In the genomic region with DNA sequence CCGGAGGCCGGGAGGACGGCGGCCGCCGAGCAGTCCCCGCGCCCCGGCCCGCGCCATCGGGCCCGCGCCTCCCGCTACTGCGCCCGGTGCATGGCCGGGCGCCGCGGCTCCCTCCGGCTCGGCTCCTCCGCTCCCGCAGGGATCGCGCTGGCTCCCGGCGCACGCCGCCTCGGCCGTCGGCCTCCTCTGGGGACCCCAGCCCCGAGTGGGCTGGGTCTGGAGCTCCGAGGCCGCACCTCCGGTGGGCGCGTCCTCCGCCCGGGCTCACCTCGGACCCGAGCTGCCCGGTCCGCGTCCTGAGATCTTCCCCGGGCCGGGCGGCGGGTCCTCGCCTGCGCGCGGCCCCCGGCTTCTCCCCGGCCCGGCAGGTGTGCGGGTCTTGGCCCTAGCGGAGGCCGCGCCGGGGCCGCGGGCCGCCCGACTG, we compare ENCODE assay signal across 13 cellular contexts. TPM values are rescaled to one million over a fixed set of nuclear protein-coding genes. Genes with fewer than 3 reads are reported as not detected.
DNase-seq lines count a peak whose midpoint lies in the region; ATAC-seq and TF ChIP-seq lines count a peak whose summit lies in the region.
"Had no signal": no experiment of that assay in that cellular context is flagged by ENCODE, and none has a peak within 500 bp of the region (broad histone marks: within the 10 kb centered on the region; RNA-seq: fewer than 3 reads in every experiment).

No MANE protein-coding gene starts in this region.

- intact Hi-C loops in A673 (cut with micrococcal nuclease; ENCODE audit: unreplicated experiment): no loop called here

- peaks cover 42% of the 10 kb centered on the region for H3K27me3 ChIP-seq in A673 (replicated peaks; ENCODE audit: insufficient read depth, low read depth, low read length, poor library complexity)
- H3K27me3 ChIP-seq in mucosa of rectum (ENCODE audit: control insufficient read depth in 2 of 2, insufficient read depth in 2 of 2, low read length in 2 of 2): peaks cover 52 to 59% of the 10 kb centered on the region in 2 donors

- TF ChIP-seq CTCF in A673 (conservative IDR thresholded peaks at IDR 0.05; ENCODE audit: low read depth, low read length) (no peak), GM20000 (IDR thresholded peaks at IDR 0.05; ENCODE audit: extremely low read depth, missing control alignments) (no peak), GM13977 (IDR thresholded peaks at IDR 0.05; ENCODE audit: extremely low read depth, insufficient read depth, missing control alignments) (no peak)

- H3K4me3 Mint-ChIP-seq in activated T-helper 17 cell treated with anti-CD3 and anti-CD28 coated beads, Interleukin-2, amount 50 U/mL, for 72 hours: no peak overlapping the region

- peaks cover 24% of the 10 kb centered on the region for H3K27me3 Mint-ChIP-seq in activated T-helper 17 cell treated with anti-CD3 and anti-CD28 coated beads, Interleukin-2, amount 50 U/mL, for 72 hours

- no TSS peak for BruUV-seq in A673 (replicated peaks; lab: Mats Ljungman, UMichigan)

- no peaks in the 10 kb centered on the region for H3K9me3 Mint-ChIP-seq in activated T-helper 17 cell treated with anti-CD3 and anti-CD28 coated beads, Interleukin-2, amount 50 U/mL, for 72 hours
- H3K9me3 Mint-ChIP-seq: activated CD4-positive, alpha-beta T cell treated with anti-CD3 and anti-CD28 coated beads, Interleukin-2, amount 10 ng/mL, durations not matched to agents 7 days and 5 days had no signal

- no peak overlapping the region for H3K27ac Mint-ChIP-seq in activated T-helper 17 cell treated with anti-CD3 and anti-CD28 coated beads, Interleukin-2, amount 50 U/mL, for 72 hours
- H3K27ac Mint-ChIP-seq: activated CD4-positive, alpha-beta T cell treated with anti-CD3 and anti-CD28 coated beads, Interleukin-2, amount 10 ng/mL, durations not matched to agents 7 days and 5 days had no signal

- POLR2A ChIA-PET in A673 (lab: Charles Lee; ENCODE audit: low non-redundant PET): interaction anchor here (0.6 kb wide), 1 partner anchor 11 kb away, joined by 9 read pairs; no protein-coding TSS in a partner anchor

- H3K4me3 ChIP-seq in A673 (ENCODE audit: low read depth, low read length, poor library complexity, severe bottlenecking): peak overlapping the region; percentile 52
- peak overlapping the region; percentile 16 to 26 for H3K4me3 ChIP-seq in mucosa of rectum (ENCODE audit: low read length in 2 of 2)

- ATAC-seq in activated T-helper 17 cell treated with anti-CD3 and anti-CD28 coated beads, Interleukin-2, amount 50 U/mL, for 72 hours (replicated peaks): peak; percentile 13

- H3K9ac ChIP-seq in mucosa of rectum (ENCODE audit: low read depth in 1 of 2, low read length in 2 of 2): no peak overlapping the region

- peaks cover 42% of the 10 kb centered on the region for H3K4me1 ChIP-seq in A673 (ENCODE audit: insufficient read depth, low read length, poor library complexity, severe bottlenecking)
- H3K4me1 ChIP-seq in mucosa of rectum (ENCODE audit: control insufficient read depth in 2 of 2, insufficient read depth in 2 of 2, low read length in 2 of 2): peaks cover 17 to 31% of the 10 kb centered on the region in 2 donors

- DNase-seq in A673 (ENCODE audit: low spot score) (no peak), GM20000 (ENCODE audit: low spot score) (peak; percentile 63), cerebellum (ENCODE audit: low spot score) (no peak), dermis blood vessel endothelial cell (no peak), GM13977 (ENCODE audit: low spot score) (no peak)
- no peak for DNase-seq in activated effector memory CD4-positive, alpha-beta T cell treated with anti-CD3 and anti-CD28 coated beads, Interleukin-2, amount 50 U/mL, for 16 hours
- DNase-seq: OCI-M1 had no signal

- H3K27ac ChIP-seq in A673 (ENCODE audit: low read depth, low read length, poor library complexity, severe bottlenecking) (no peak overlapping the region), mucosa of rectum (ENCODE audit: low read depth in 2 of 2, low read length in 2 of 2) (no peak overlapping the region)
- H3K27ac ChIP-seq: uterus had no signal

- peaks cover 17% of the 10 kb centered on the region for H3K36me3 Mint-ChIP-seq in activated T-helper 17 cell treated with anti-CD3 and anti-CD28 coated beads, Interleukin-2, amount 50 U/mL, for 72 hours (ENCODE audit: low read depth)

- no peaks in the 10 kb centered on the region for H3K4me1 Mint-ChIP-seq in activated T-helper 17 cell treated with anti-CD3 and anti-CD28 coated beads, Interleukin-2, amount 50 U/mL, for 72 hours

- H3K9me3 ChIP-seq in A673 (ENCODE audit: low read depth, low read length, poor library complexity, severe bottlenecking) (no peaks in the 10 kb centered on the region), mucosa of rectum (ENCODE audit: control insufficient read depth in 2 of 2, low read length in 2 of 2) (no peaks in the 10 kb centered on the region)
- H3K9me3 ChIP-seq: uterus had no signal

- no peaks in the 10 kb centered on the region for H3K36me3 ChIP-seq in A673 (ENCODE audit: insufficient read depth, low read length, poor library complexity, severe bottlenecking)
- H3K36me3 ChIP-seq in mucosa of rectum (ENCODE audit: control insufficient read depth in 2 of 2, insufficient read depth in 2 of 2, low read length in 2 of 2): no peaks in the 10 kb centered on the region
- H3K36me3 ChIP-seq: uterus had no signal

- CTCF ChIA-PET in A673 (lab: Charles Lee): interaction anchor here (0.7 kb wide), 1 partner anchor 529 kb away, joined by 6 read pairs; no protein-coding TSS in a partner anchor

- in situ Hi-C loops in GM13977 (cut with MboI; ENCODE audit: low pct_unique_long_range_greater_than_20kb, low sequenced_read_pairs, unreplicated experiment): no loop called here

RNA-seq across cellular contexts. Expression of a gene that starts 0.3 kb away (rescaled TPM):
- total RNA-seq in A673 (2021): 1.4 and 1.8 TPM in 2 replicates
- 1 to 10 TPM in 1 of 2 donors, not detected in 1; 2.8 TPM for total RNA-seq in activated T-helper 17 cell treated with anti-CD3 and anti-CD28 coated beads, Interleukin-2, amount 50 U/mL, for 72 hours
- total RNA-seq in cerebellum: 0.27 TPM
- total RNA-seq in dermis blood vessel endothelial cell: not detected in 2 replicates
- total RNA-seq: activated CD4-positive, alpha-beta T cell treated with anti-CD3 and anti-CD28 coated beads, Interleukin-2, amount 10 ng/mL, durations not matched to agents 7 days and 5 days; fibroblast of lung; mesenteric fat pad had no signal

RNA-seq across cellular contexts. Expression of a gene that starts 12.0 kb away (rescaled TPM):
- total RNA-seq in A673 (2021): 6.6 and 8.0 TPM in 2 replicates
- 1 to 10 TPM; 2.7 to 7.7 TPM for total RNA-seq in activated T-helper 17 cell treated with anti-CD3 and anti-CD28 coated beads, Interleukin-2, amount 50 U/mL, for 72 hours
- 0.73 TPM for total RNA-seq in cerebellum
- total RNA-seq in dermis blood vessel endothelial cell: not detected in 2 replicates

RNA-seq across cellular contexts. Expression of a gene that starts 32.3 kb away (rescaled TPM):
- 62.1 and 67.2 TPM in 2 replicates for total RNA-seq in A673 (2021)
- total RNA-seq in activated T-helper 17 cell treated with anti-CD3 and anti-CD28 coated beads, Interleukin-2, amount 50 U/mL, for 72 hours: 10 to 100 TPM; 62.3 to 90.5 TPM
- 12.2 TPM for total RNA-seq in cerebellum
- total RNA-seq in dermis blood vessel endothelial cell: 13.1 and 34.2 TPM in 2 replicates
- total RNA-seq: mesenteric fat pad had no signal

RNA-seq across cellular contexts. Expression of a gene that starts 54.6 kb away (rescaled TPM):
- total RNA-seq in A673 (2021): 3.6 and 4.6 TPM in 2 replicates
- 1 to 10 TPM; 2.1 to 4.1 TPM for total RNA-seq in activated T-helper 17 cell treated with anti-CD3 and anti-CD28 coated beads, Interleukin-2, amount 50 U/mL, for 72 hours
- 126 TPM for total RNA-seq in cerebellum
- total RNA-seq in dermis blood vessel endothelial cell: under 0.01 and 0.14 TPM in 2 replicates
